9 cellular contexts compared by ENCODE assay signal in genomic region chr6:43634702-43635303, GRCh38.
DNase-seq lines count a peak whose midpoint lies in the region; ATAC-seq and TF ChIP-seq lines count a peak whose summit lies in the region.
"Had no signal": no experiment of that assay in that cellular context is flagged by ENCODE, and none has a peak within 500 bp of the region (broad histone marks: within the 10 kb centered on the region; RNA-seq: fewer than 3 reads in every experiment).

No MANE protein-coding gene starts in this region.

- H3K4me1 ChIP-seq in BLaER1 (peaks cover 82% of the 10 kb centered on the region), HEK293 (ENCODE audit: control insufficient read depth, insufficient read depth, low read length) (peaks cover 2% of the 10 kb centered on the region; the same call in 1 of the 2 replicates)

- DNase-seq in activated naive CD8-positive, alpha-beta T cell treated with anti-CD3 and anti-CD28 coated beads, Interleukin-2, amount 50 U/mL, for 24 hours, result no peak
- no peak for DNase-seq in SW480 (ENCODE audit: low spot score)
- DNase-seq in DMS79 treated with DMSO at 0.1 percent for 48 hours (lab: John Stamatoyannopoulos, UW), result no peak
- no peak for DNase-seq in AG08396 (ENCODE audit: low spot score)

- peaks cover 22% of the 10 kb centered on the region for H3K36me3 Mint-ChIP-seq in activated naive CD8-positive, alpha-beta T cell treated with anti-CD3 and anti-CD28 coated beads, Interleukin-2, amount 50 U/mL, for 24 hours (ENCODE audit: low read depth)
- peaks cover 12% of the 10 kb centered on the region for H3K36me3 Mint-ChIP-seq in nephron (ENCODE audit: low read depth)

- no peaks in the 10 kb centered on the region for H3K9me3 Mint-ChIP-seq in activated naive CD8-positive, alpha-beta T cell treated with anti-CD3 and anti-CD28 coated beads, Interleukin-2, amount 50 U/mL, for 24 hours
- H3K9me3 Mint-ChIP-seq in nephron, result no peaks in the 10 kb centered on the region

- H3K4me3 Mint-ChIP-seq in activated naive CD8-positive, alpha-beta T cell treated with anti-CD3 and anti-CD28 coated beads, Interleukin-2, amount 50 U/mL, for 24 hours, result peak overlapping the region; percentile 95
- peak overlapping the region; percentile 98 to 100 (median 99) for H3K4me3 Mint-ChIP-seq in nephron

- no peaks in the 10 kb centered on the region for H3K27me3 ChIP-seq in BLaER1
- H3K27me3 ChIP-seq: ascending aorta had no signal

- H3K27ac ChIP-seq in BLaER1 (peak overlapping the region; percentile 91), HEK293 (ENCODE audit: extremely low read depth, low read depth, low read length) (peak overlapping the region; percentile 3; the same call in 1 of the 2 replicates)

- peak overlapping the region; percentile 88 for H3K9ac ChIP-seq in BLaER1

- H3K4me3 ChIP-seq in BLaER1, result peak overlapping the region; percentile 81; the same call in 1 of the 2 replicates
- H3K4me3 ChIP-seq in HEK293 (ENCODE audit: low read depth, low read length), result no peak overlapping the region

- POLR2A ChIA-PET in HEK293 (lab: Yijun Ruan, JAX), result interaction anchor here (0.6 to 2.8 kb wide), 12 partner anchors 8 to 446 kb away, joined by 3 to 33 read pairs (median 4); partner anchors contain the start of gene RSPH9

- no peaks in the 10 kb centered on the region for H3K27me3 Mint-ChIP-seq in activated naive CD8-positive, alpha-beta T cell treated with anti-CD3 and anti-CD28 coated beads, Interleukin-2, amount 50 U/mL, for 24 hours
- no peaks in the 10 kb centered on the region for H3K27me3 Mint-ChIP-seq in nephron (ENCODE audit: low read depth)

- peak overlapping the region; percentile 93 for H3K4me2 ChIP-seq in BLaER1

- peak overlapping the region; percentile 93 for H3K27ac Mint-ChIP-seq in activated naive CD8-positive, alpha-beta T cell treated with anti-CD3 and anti-CD28 coated beads, Interleukin-2, amount 50 U/mL, for 24 hours
- peak overlapping the region; percentile 95 to 98 (median 96) for H3K27ac Mint-ChIP-seq in nephron

- H4K20me1 ChIP-seq in BLaER1, result peaks cover 34% of the 10 kb centered on the region

- no peak for ATAC-seq in activated naive CD8-positive, alpha-beta T cell treated with anti-CD3 and anti-CD28 coated beads, Interleukin-2, amount 50 U/mL, for 24 hours
- ATAC-seq in GM18870 (IDR thresholded peaks at IDR 0.05; ENCODE audit: unreplicated experiment), result no peak

- H3K9me3 ChIP-seq in BLaER1 (no peaks in the 10 kb centered on the region), HEK293 (ENCODE audit: control insufficient read depth, insufficient read depth, low read depth, low read length) (no peaks in the 10 kb centered on the region)
- H3K9me3 ChIP-seq: ascending aorta had no signal

- CTCF ChIA-PET in HEK293 (lab: Yijun Ruan, JAX), result interaction anchor here (0.6 to 2.0 kb wide), 4 partner anchors 10 to 134 kb away, joined by 3 to 6 read pairs (median 5); partner anchors contain the start of gene RSPH9

- H3K36me3 ChIP-seq in BLaER1 (peaks cover 31% of the 10 kb centered on the region), HEK293 (ENCODE audit: control insufficient read depth in 2 of 2, insufficient read depth in 1 of 2, low read length in 2 of 2) (peaks cover 30 to 31% of the 10 kb centered on the region in 2 experiments)

- H3K4me1 Mint-ChIP-seq in activated naive CD8-positive, alpha-beta T cell treated with anti-CD3 and anti-CD28 coated beads, Interleukin-2, amount 50 U/mL, for 24 hours, result peaks cover 56% of the 10 kb centered on the region
- H3K4me1 Mint-ChIP-seq in nephron, result peaks cover 43% of the 10 kb centered on the region

- TF ChIP-seq CTCF in HEK293 (tag by site-specific recombination; IDR thresholded peaks at IDR 0.05) (no peak), nephron (IDR thresholded peaks at IDR 0.05; ENCODE audit: unreplicated experiment in 3 of 3) (no peak)

TF ChIP-seq in HEK293, 187 proteins besides CTCF, POLR2A, EP300 and RAD21:
- no peak for TF ChIP-seq RBAK (tag by site-specific recombination; IDR thresholded peaks at IDR 0.05)
- peak; percentile 81 for TF ChIP-seq SP7 (tag by site-specific recombination; IDR thresholded peaks at IDR 0.05)
- no peak for TF ChIP-seq ZNF660 (tag by site-specific recombination; IDR thresholded peaks at IDR 0.05)
- TF ChIP-seq MEIS1 (CRISPR knock-in tag; IDR thresholded peaks at IDR 0.05; ENCODE audit: borderline replicate concordance), result no peak
- TF ChIP-seq ZSCAN30 (tag by site-specific recombination; IDR thresholded peaks at IDR 0.05), result peak; percentile 70; the same call in 1 of the 2 replicates
- no peak for TF ChIP-seq ZNF324 (tag by site-specific recombination; IDR thresholded peaks at IDR 0.05)
- peak; percentile 93 for TF ChIP-seq PRDM4 (tag by site-specific recombination; IDR thresholded peaks at IDR 0.05)
- TF ChIP-seq ZNF157 (tag by site-specific recombination; IDR thresholded peaks at IDR 0.05), result no peak
- TF ChIP-seq ZNF416 (tag by site-specific recombination; IDR thresholded peaks at IDR 0.05), result no peak
- TF ChIP-seq ZNF248 (tag by site-specific recombination; IDR thresholded peaks at IDR 0.05), result no peak
- no peak for TF ChIP-seq ZNF501 (tag by site-specific recombination; IDR thresholded peaks at IDR 0.05)
- peak; percentile 80 for TF ChIP-seq WT1 (tag by site-specific recombination; IDR thresholded peaks at IDR 0.05)
- TF ChIP-seq, protein P1, sequence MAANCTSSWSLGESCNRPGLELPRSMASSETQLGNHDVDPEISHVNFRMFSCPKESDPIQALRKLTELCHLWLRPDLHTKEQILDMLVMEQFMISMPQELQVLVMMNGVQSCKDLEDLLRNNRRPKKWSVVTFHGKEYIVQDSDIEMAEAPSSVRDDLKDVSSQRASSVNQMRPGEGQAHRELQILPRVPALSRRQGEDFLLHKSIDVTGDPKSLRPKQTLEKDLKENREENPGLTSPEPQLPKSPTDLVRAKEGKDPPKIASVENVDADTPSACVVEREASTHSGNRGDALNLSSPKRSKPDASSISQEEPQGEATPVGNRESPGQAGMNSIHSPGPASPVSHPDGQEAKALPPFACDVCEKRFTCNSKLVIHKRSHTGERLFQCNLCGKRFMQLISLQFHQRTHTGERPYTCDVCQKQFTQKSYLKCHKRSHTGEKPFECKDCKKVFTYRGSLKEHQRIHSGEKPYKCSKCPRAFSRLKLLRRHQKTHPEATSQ (tag by site-specific recombination; IDR thresholded peaks at IDR 0.05), result no peak
- peak; percentile 75; the same call in 1 of the 2 replicates for TF ChIP-seq MZF1 (tag by site-specific recombination; IDR thresholded peaks at IDR 0.05; ENCODE audit: borderline replicate concordance)
- TF ChIP-seq ZNF843 (tag by site-specific recombination; IDR thresholded peaks at IDR 0.05), result no peak
- TF ChIP-seq ZBTB17 (tag by site-specific recombination; IDR thresholded peaks at IDR 0.05), result peak; percentile 48
- TF ChIP-seq ZBTB44 (tag by site-specific recombination; IDR thresholded peaks at IDR 0.05), result peak; percentile 66
- no peak for TF ChIP-seq ZXDB (tag by site-specific recombination; IDR thresholded peaks at IDR 0.05)
- TF ChIP-seq OSR2 (tag by site-specific recombination; IDR thresholded peaks at IDR 0.05), result 0 out of 2 replicates have a peak, but pooled peaks have one; percentile 27
